ENCODE assay signal across 16 cellular contexts in the genomic region with DNA sequence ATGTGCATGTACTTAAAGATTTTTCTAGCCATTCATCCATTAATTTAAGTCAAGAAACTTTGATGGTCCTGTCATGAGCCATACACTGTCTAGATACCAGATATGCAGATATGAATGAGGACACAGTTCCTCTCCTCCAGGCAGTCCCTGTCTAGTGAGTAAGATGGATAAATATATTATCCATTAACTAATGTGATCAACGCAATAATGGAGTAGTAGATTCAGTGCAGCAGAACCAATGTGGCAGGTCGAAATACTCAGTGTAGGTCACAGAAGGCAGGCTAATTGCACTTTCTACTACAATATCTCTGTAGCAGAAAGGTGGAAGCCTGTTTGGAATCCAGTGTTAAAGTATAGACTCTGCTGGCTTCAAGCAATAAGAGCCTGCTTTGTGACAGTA.
DNase-seq lines count a peak whose midpoint lies in the region; ATAC-seq and TF ChIP-seq lines count a peak whose summit lies in the region.
"Had no signal": no experiment of that assay in that cellular context is flagged by ENCODE, and none has a peak within 500 bp of the region (broad histone marks: within the 10 kb centered on the region; RNA-seq: fewer than 3 reads in every experiment).

No MANE protein-coding gene starts in this region.

- no peaks in the 10 kb centered on the region for H4K20me1 ChIP-seq in HCT116 (ENCODE audit: insufficient read depth)
- H4K20me1 ChIP-seq: BLaER1 had no signal

- no TSS peak for BruUV-seq in HCT116 (replicated peaks; lab: Mats Ljungman, UMichigan)

- H3K4me3 ChIP-seq in BE2C (ENCODE audit: low read depth, low read length) (no peak overlapping the region; the same call in 1 of the 2 replicates), HCT116 (replicated peaks in 1 of 2; ENCODE audit: low read depth in 1 of 2, low read length in 2 of 2) (no peak overlapping the region), mesodermal cell (ENCODE audit: extremely low read depth, insufficient read depth, low read length, poor library complexity, severe bottlenecking) (no peak overlapping the region)
- H3K4me3 ChIP-seq: BLaER1, GM12878 had no signal

- H3K79me2 ChIP-seq in HCT116 (ENCODE audit: insufficient read depth, low read length): peaks cover 100% of the 10 kb centered on the region

- peaks cover 37% of the 10 kb centered on the region for H3K4me1 ChIP-seq in BE2C
- H3K4me1 ChIP-seq in HCT116 (ENCODE audit: control insufficient read depth in 1 of 2, insufficient read depth in 2 of 2, low read length in 2 of 2): peaks cover 72 to 99% of the 10 kb centered on the region in 2 experiments
- peaks cover 38% of the 10 kb centered on the region for H3K4me1 ChIP-seq in mesodermal cell (ENCODE audit: control insufficient read depth, insufficient read depth, low read length, poor library complexity, severe bottlenecking)
- H3K4me1 ChIP-seq: BLaER1 had no signal

- intact Hi-C loops in HCT116 (cut with micrococcal nuclease): no loop called here

- H2AFZ ChIP-seq in HCT116 (ENCODE audit: low read depth, low read length, poor library complexity, severe bottlenecking): no peak overlapping the region

- RAD21 ChIA-PET in HCT116 (lab: Charles Lee; ENCODE audit: low non-redundant PET in 1 of 2, low total read pairs in 2 of 2, uncharacterized antibody in 2 of 2, unreplicated experiment in 2 of 2): no interaction called here

- POLR2A ChIA-PET in HCT116 (lab: Charles Lee): no interaction called here

- DNase-seq in BE2C (peak; percentile 63), HCT116 (ENCODE audit: low read depth, low spot score) (no peak), KBM-7 (no peak), NCI-H524 treated with DMSO at 0.1 percent for 48 hours (lab: John Stamatoyannopoulos, UW) (no peak)
- DNase-seq in stimulated activated naive CD4-positive, alpha-beta T cell (lab: John Stamatoyannopoulos, UW): no peak
- DNase-seq: AML-193; Calu3; CD4-positive, alpha-beta memory T cell; DMS79 treated with DMSO at 0.1 percent for 48 hours; GF-D8; GOT3; H7 had no signal

- no peak for ATAC-seq in HCT116
- ATAC-seq: GM12878, HepG2 had no signal

- peak overlapping the region; percentile 100 for H3K27ac ChIP-seq in HCT116 (ENCODE audit: low read depth, low read length)
- peak overlapping the region; percentile 39 for H3K27ac ChIP-seq in mesodermal cell (ENCODE audit: low read depth, low read length, severe bottlenecking)
- H3K27ac ChIP-seq: BLaER1 had no signal

- no peak for TF ChIP-seq RAD21 in HCT116 (IDR thresholded peaks at IDR 0.05; ENCODE audit: low read depth)

- in situ Hi-C loops in KBM-7 (cut with MboI; ENCODE audit: low pct_unique_long_range_greater_than_20kb, low sequenced_read_pairs): no loop called here

- H3K9me2 ChIP-seq in HCT116 (ENCODE audit: insufficient read depth): no peaks in the 10 kb centered on the region

- WGBS in mesodermal cell (ENCODE audit: insufficient coverage in 2 of 2), 2 experiments: 83% methylated on average over 1 of the region's 2 CpGs; no CpG with 5 or more reads in 1 of the 2 experiments

- H3K27me3 ChIP-seq in BE2C (no peaks in the 10 kb centered on the region), HCT116 (ENCODE audit: insufficient read depth, low read length) (no peaks in the 10 kb centered on the region)
- H3K27me3 ChIP-seq: BLaER1 had no signal

- TF ChIP-seq POLR2A in HCT116 (IDR thresholded peaks at IDR 0.05; ENCODE audit: borderline replicate concordance, extremely low read depth, insufficient read depth, insufficient read length): no peak

- H3K9ac ChIP-seq in HCT116 (ENCODE audit: low read length): peak overlapping the region; percentile 63
- H3K9ac ChIP-seq: BLaER1 had no signal

- H3K36me3 ChIP-seq in BE2C (no peaks in the 10 kb centered on the region), HCT116 (ENCODE audit: control insufficient read depth in 1 of 2, insufficient read depth in 2 of 2, low read length in 2 of 2) (no peaks in the 10 kb centered on the region), mesodermal cell (ENCODE audit: control insufficient read depth, insufficient read depth, low read length) (no peaks in the 10 kb centered on the region)
- H3K36me3 ChIP-seq: BLaER1 had no signal

- H3K9me3 ChIP-seq in BE2C (no peaks in the 10 kb centered on the region), HCT116 (ENCODE audit: control insufficient read depth in 1 of 2, insufficient read depth in 1 of 2, low read depth in 1 of 2, low read length in 2 of 2) (no peaks in the 10 kb centered on the region), mesodermal cell (ENCODE audit: control insufficient read depth, low read length) (no peaks in the 10 kb centered on the region)
- H3K9me3 ChIP-seq: BLaER1 had no signal

- peak overlapping the region; percentile 24 for H3K4me2 ChIP-seq in HCT116 (ENCODE audit: low read length)
- H3K4me2 ChIP-seq: BLaER1 had no signal

- TF ChIP-seq CTCF in BE2C (IDR thresholded peaks at IDR 0.05; ENCODE audit: low read depth, low read length) (no peak), HCT116 (IDR thresholded peaks at IDR 0.05 in 2 of 3, conservative IDR thresholded peaks at IDR 0.05 in 1 of 3; ENCODE audit: borderline replicate concordance in 1 of 3, insufficient read depth in 1 of 3, low read depth in 2 of 3, low read length in 2 of 3) (no peak)

- CTCF ChIA-PET in HCT116 (lab: Charles Lee): no interaction called here

TF ChIP-seq in HCT116, 20 proteins besides CTCF, POLR2A, EP300 and RAD21:
- TF ChIP-seq ZFX (IDR thresholded peaks at IDR 0.05): no peak
- TF ChIP-seq, protein P1, sequence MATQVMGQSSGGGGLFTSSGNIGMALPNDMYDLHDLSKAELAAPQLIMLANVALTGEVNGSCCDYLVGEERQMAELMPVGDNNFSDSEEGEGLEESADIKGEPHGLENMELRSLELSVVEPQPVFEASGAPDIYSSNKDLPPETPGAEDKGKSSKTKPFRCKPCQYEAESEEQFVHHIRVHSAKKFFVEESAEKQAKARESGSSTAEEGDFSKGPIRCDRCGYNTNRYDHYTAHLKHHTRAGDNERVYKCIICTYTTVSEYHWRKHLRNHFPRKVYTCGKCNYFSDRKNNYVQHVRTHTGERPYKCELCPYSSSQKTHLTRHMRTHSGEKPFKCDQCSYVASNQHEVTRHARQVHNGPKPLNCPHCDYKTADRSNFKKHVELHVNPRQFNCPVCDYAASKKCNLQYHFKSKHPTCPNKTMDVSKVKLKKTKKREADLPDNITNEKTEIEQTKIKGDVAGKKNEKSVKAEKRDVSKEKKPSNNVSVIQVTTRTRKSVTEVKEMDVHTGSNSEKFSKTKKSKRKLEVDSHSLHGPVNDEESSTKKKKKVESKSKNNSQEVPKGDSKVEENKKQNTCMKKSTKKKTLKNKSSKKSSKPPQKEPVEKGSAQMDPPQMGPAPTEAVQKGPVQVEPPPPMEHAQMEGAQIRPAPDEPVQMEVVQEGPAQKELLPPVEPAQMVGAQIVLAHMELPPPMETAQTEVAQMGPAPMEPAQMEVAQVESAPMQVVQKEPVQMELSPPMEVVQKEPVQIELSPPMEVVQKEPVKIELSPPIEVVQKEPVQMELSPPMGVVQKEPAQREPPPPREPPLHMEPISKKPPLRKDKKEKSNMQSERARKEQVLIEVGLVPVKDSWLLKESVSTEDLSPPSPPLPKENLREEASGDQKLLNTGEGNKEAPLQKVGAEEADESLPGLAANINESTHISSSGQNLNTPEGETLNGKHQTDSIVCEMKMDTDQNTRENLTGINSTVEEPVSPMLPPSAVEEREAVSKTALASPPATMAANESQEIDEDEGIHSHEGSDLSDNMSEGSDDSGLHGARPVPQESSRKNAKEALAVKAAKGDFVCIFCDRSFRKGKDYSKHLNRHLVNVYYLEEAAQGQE (IDR thresholded peaks at IDR 0.05; ENCODE audit: low read depth): no peak
- no peak for TF ChIP-seq SRF (IDR thresholded peaks at IDR 0.05; ENCODE audit: low read depth)
- no peak for TF ChIP-seq TCF7L2 (IDR thresholded peaks at IDR 0.05; ENCODE audit: borderline replicate concordance, extremely low read depth, insufficient read depth, insufficient read length)
- no peak for TF ChIP-seq EGR1 (IDR thresholded peaks at IDR 0.05; ENCODE audit: low read depth)
- no peak for TF ChIP-seq POLR2AphosphoS5 (IDR thresholded peaks at IDR 0.05; ENCODE audit: low read depth, low read length)
- no peak for TF ChIP-seq CEBPB (IDR thresholded peaks at IDR 0.05; ENCODE audit: low read depth)
- TF ChIP-seq, protein P2, sequence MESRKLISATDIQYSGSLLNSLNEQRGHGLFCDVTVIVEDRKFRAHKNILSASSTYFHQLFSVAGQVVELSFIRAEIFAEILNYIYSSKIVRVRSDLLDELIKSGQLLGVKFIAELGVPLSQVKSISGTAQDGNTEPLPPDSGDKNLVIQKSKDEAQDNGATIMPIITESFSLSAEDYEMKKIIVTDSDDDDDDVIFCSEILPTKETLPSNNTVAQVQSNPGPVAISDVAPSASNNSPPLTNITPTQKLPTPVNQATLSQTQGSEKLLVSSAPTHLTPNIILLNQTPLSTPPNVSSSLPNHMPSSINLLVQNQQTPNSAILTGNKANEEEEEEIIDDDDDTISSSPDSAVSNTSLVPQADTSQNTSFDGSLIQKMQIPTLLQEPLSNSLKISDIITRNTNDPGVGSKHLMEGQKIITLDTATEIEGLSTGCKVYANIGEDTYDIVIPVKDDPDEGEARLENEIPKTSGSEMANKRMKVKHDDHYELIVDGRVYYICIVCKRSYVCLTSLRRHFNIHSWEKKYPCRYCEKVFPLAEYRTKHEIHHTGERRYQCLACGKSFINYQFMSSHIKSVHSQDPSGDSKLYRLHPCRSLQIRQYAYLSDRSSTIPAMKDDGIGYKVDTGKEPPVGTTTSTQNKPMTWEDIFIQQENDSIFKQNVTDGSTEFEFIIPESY (IDR thresholded peaks at IDR 0.05; ENCODE audit: extremely low read depth, insufficient replicate concordance, low read length): no peak
- TF ChIP-seq EZH2 (IDR thresholded peaks at IDR 0.05): no peak
- TF ChIP-seq, protein P3, sequence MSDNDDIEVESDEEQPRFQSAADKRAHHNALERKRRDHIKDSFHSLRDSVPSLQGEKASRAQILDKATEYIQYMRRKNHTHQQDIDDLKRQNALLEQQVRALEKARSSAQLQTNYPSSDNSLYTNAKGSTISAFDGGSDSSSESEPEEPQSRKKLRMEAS (IDR thresholded peaks at IDR 0.05): no peak
- TF ChIP-seq ZNF274 (IDR thresholded peaks at IDR 0.05; ENCODE audit: low read depth, low read length): no peak
- no peak for TF ChIP-seq JUND (IDR thresholded peaks at IDR 0.05)
- TF ChIP-seq YY1 (IDR thresholded peaks at IDR 0.05; ENCODE audit: extremely low read depth, insufficient replicate concordance, low read depth, low read length): no peak
- no peak for TF ChIP-seq ELF1 (IDR thresholded peaks at IDR 0.05; ENCODE audit: borderline replicate concordance, low read depth)
- TF ChIP-seq FOSL1 (IDR thresholded peaks at IDR 0.05; ENCODE audit: low read depth): no peak
- TF ChIP-seq EZH2phosphoT487 (IDR thresholded peaks at IDR 0.05; ENCODE audit: borderline replicate concordance): no peak
- no peak for TF ChIP-seq CBX3 (IDR thresholded peaks at IDR 0.05; ENCODE audit: low read depth)
- no peak for TF ChIP-seq SP1 (IDR thresholded peaks at IDR 0.05; ENCODE audit: low read depth)
